ENCODE assay signal across 9 cellular contexts in genomic region chr2:197198890-197199289, GRCh38.
DNase-seq lines count a peak whose midpoint lies in the region; ATAC-seq and TF ChIP-seq lines count a peak whose summit lies in the region.
"Had no signal": no experiment of that assay in that cellular context is flagged by ENCODE, and none has a peak within 500 bp of the region (broad histone marks: within the 10 kb centered on the region; RNA-seq: fewer than 3 reads in every experiment).

No MANE protein-coding gene starts in this region.

- H3K4me1 Mint-ChIP-seq in T-cell (peaks cover 90 to 94% (median 91%) of the 10 kb centered on the region in 3 donors), natural killer cell (peaks cover 93 to 94% of the 10 kb centered on the region in 2 donors), endodermal cell (no peaks in the 10 kb centered on the region)
- H3K4me1 Mint-ChIP-seq in activated naive CD8-positive, alpha-beta T cell treated with anti-CD3 and anti-CD28 coated beads for 36 hours, result peaks cover 86% of the 10 kb centered on the region

- H3K9ac ChIP-seq in endodermal cell (ENCODE audit: extremely low read depth, low read length, poor library complexity, severe bottlenecking), result no peak overlapping the region

- H3K9me3 ChIP-seq in thoracic aorta (no peaks in the 10 kb centered on the region), endodermal cell (ENCODE audit: control insufficient read depth, low read length) (no peaks in the 10 kb centered on the region)

- H3K27me3 Mint-ChIP-seq in T-cell (no peaks in the 10 kb centered on the region), natural killer cell (ENCODE audit: low read depth in 2 of 2) (no peaks in the 10 kb centered on the region), endodermal cell (ENCODE audit: insufficient read depth) (no peaks in the 10 kb centered on the region)
- H3K27me3 Mint-ChIP-seq in activated naive CD8-positive, alpha-beta T cell treated with anti-CD3 and anti-CD28 coated beads for 36 hours, result no peaks in the 10 kb centered on the region

- H3K4me3 ChIP-seq in thoracic aorta (peak overlapping the region; percentile 61), endodermal cell (ENCODE audit: low read length) (no peak overlapping the region)

- POLR2A ChIA-PET in T-cell (lab: Charles Lee), result interaction anchor here (0.7 to 1.9 kb wide), 17 partner anchors 9 to 301 kb away, joined by 3 to 18 read pairs (median 4); partner anchors contain the start of genes ANKRD44 (in 2 of the 2) and HSPE1 (in 1 of the 2)

- H3K36me3 ChIP-seq in thoracic aorta (no peaks in the 10 kb centered on the region), endodermal cell (ENCODE audit: control insufficient read depth, insufficient read depth, low read length) (no peaks in the 10 kb centered on the region)

- intact Hi-C loops in natural killer cell (cut with micrococcal nuclease), result loop anchor here (1.0 to 2.0 kb wide), 4 partner anchors 8 to 110 kb away; no protein-coding TSS in a partner anchor

- H3K4me3 Mint-ChIP-seq in T-cell (peak overlapping the region; percentile 84 to 91 (median 90)), natural killer cell (peak overlapping the region; percentile 95), endodermal cell (no peak overlapping the region)
- peak overlapping the region; percentile 89 for H3K4me3 Mint-ChIP-seq in activated naive CD8-positive, alpha-beta T cell treated with anti-CD3 and anti-CD28 coated beads for 36 hours
- H3K4me3 Mint-ChIP-seq: nephron had no signal

- DNase-seq in T-cell (peak; percentile 68 to 98 (median 90)), natural killer cell (peak; percentile 75), thoracic aorta (ENCODE audit: low spot score) (no peak), endodermal cell (no peak), NCI-H2029 treated with DMSO at 0.1 percent for 48 hours (lab: John Stamatoyannopoulos, UW) (no peak)
- peak; percentile 87 for DNase-seq in activated naive CD8-positive, alpha-beta T cell treated with anti-CD3 and anti-CD28 coated beads for 36 hours

- H3K9me3 Mint-ChIP-seq in T-cell (no peaks in the 10 kb centered on the region), natural killer cell (no peaks in the 10 kb centered on the region), endodermal cell (peaks cover 3% of the 10 kb centered on the region)
- H3K9me3 Mint-ChIP-seq in activated naive CD8-positive, alpha-beta T cell treated with anti-CD3 and anti-CD28 coated beads for 36 hours, result peaks cover 6% of the 10 kb centered on the region
- H3K9me3 Mint-ChIP-seq: nephron had no signal

- peak; percentile 97 for ATAC-seq in GM18873 (IDR thresholded peaks at IDR 0.05; ENCODE audit: low FRiP score, unreplicated experiment)
- ATAC-seq in HG03064 (IDR thresholded peaks at IDR 0.05; ENCODE audit: low read depth, unreplicated experiment), result peak; percentile 95
- peak; percentile 88 to 93 (median 92) for ATAC-seq in T-cell (replicated peaks in 1 of 4)
- peak; percentile 80 to 93 (median 93) for ATAC-seq in natural killer cell
- no peak for ATAC-seq in thoracic aorta (ENCODE audit: insufficient number of reproducible peaks, low FRiP score, low read depth)

- peaks cover 40 to 83% of the 10 kb centered on the region in 2 donors for H3K4me1 ChIP-seq in thoracic aorta (ENCODE audit: control insufficient read depth in 1 of 2, low read depth in 2 of 2)
- no peaks in the 10 kb centered on the region for H3K4me1 ChIP-seq in endodermal cell (ENCODE audit: control insufficient read depth, insufficient read depth, low read length)

- no peak for TF ChIP-seq CTCF in natural killer cell (IDR thresholded peaks at IDR 0.05)
- no peak for TF ChIP-seq CTCF in thoracic aorta (IDR thresholded peaks at IDR 0.05)
- TF ChIP-seq CTCF in endodermal cell (conservative IDR thresholded peaks at IDR 0.05), result no peak

- WGBS in endodermal cell (ENCODE audit: insufficient coverage in 1 of 2, insufficient read length in 1 of 2), 2 experiments, result 95% methylated on average over 7 to 12 of the region's 12 CpGs

- peaks cover 23% of the 10 kb centered on the region for H3K36me3 Mint-ChIP-seq in T-cell
- H3K36me3 Mint-ChIP-seq in activated naive CD8-positive, alpha-beta T cell treated with anti-CD3 and anti-CD28 coated beads for 36 hours, result peaks cover 51% of the 10 kb centered on the region
- H3K36me3 Mint-ChIP-seq in natural killer cell, result peaks cover 7% of the 10 kb centered on the region
- no peaks in the 10 kb centered on the region for H3K36me3 Mint-ChIP-seq in endodermal cell (ENCODE audit: low read depth)

- CTCF ChIA-PET in T-cell (lab: Charles Lee), result interaction anchor here (0.6 to 3.0 kb wide), 28 partner anchors 8 to 686 kb away, joined by 3 to 18 read pairs (median 4); partner anchors contain the start of gene ANKRD44 (in 2 of the 2)

- H3K27ac ChIP-seq in thoracic aorta (peak overlapping the region; percentile 46 to 57), endodermal cell (ENCODE audit: low read depth, low read length) (no peak overlapping the region)

- no peaks in the 10 kb centered on the region for H3K27me3 ChIP-seq in thoracic aorta (replicated peaks; ENCODE audit: insufficient read depth)
- no peaks in the 10 kb centered on the region for H3K27me3 ChIP-seq in endodermal cell (ENCODE audit: control insufficient read depth, insufficient read depth, low read length, poor library complexity, severe bottlenecking)

- peak overlapping the region; percentile 96 to 99 for H3K27ac Mint-ChIP-seq in T-cell
- H3K27ac Mint-ChIP-seq in activated naive CD8-positive, alpha-beta T cell treated with anti-CD3 and anti-CD28 coated beads for 36 hours, result peak overlapping the region; percentile 97
- H3K27ac Mint-ChIP-seq in natural killer cell, result peak overlapping the region; percentile 91 to 98
- H3K27ac Mint-ChIP-seq in endodermal cell, result no peak overlapping the region

Comparison
In these comparisons a context has a peak if more than half of its experiments do, and no peak if none do; other contexts are left out.
1. DNase-seq: peak in T-cell (34 of 34), activated naive CD8-positive, alpha-beta T cell treated with anti-CD3 and anti-CD28 coated beads for 36 hours (single experiment) and natural killer cell (single experiment); none in thoracic aorta (single experiment), endodermal cell (single experiment) and NCI-H2029 treated with DMSO at 0.1 percent for 48 hours (single experiment).